ENCODE assay signal across 8 cellular contexts in the genomic region with DNA sequence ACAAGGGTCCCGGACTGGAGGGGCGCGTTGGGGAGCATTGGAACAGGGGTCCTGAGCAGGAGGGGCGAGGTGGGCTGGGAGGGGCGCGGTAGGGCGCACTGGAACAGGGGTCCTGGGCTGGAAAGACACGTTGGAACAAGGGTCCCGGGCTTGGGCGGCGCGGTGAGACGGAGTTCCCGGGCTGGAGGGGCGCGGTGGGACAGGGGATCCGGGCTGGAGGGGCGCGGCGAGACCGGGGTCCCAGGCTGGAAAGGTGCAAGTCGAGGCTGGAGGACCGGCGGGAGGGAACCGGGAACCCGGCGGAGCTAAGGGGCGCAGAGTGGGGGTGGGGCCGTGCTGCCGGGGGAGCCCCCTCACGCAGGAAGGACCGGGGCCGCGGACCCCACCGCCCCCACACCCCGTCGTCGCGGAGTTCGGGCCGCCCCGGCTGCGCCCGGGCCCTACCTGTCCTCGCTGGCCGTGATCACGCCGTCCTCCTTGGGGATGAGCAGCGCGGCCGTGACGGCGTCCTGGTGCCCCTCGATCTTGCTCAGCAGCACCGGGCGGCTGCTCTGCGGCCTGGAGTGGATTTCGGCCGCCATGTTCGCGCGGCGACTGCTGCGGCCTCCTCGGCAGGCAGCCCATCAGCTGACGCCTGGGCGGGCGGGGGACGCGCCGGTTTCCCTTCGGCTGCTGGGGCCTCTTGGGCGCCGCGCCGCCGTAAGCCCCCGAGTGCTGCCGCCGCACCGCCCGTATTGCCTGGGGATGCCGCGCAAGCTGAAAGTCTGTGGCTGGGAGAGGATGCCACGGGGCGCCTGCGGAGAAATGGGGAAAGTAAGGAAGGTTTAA. TPM values are rescaled to one million over a fixed set of nuclear protein-coding genes. Genes with fewer than 3 reads are reported as not detected.
DNase-seq lines count a peak whose midpoint lies in the region; ATAC-seq, FAIRE-seq and TF ChIP-seq lines count a peak whose summit lies in the region.

A gene with protein sequence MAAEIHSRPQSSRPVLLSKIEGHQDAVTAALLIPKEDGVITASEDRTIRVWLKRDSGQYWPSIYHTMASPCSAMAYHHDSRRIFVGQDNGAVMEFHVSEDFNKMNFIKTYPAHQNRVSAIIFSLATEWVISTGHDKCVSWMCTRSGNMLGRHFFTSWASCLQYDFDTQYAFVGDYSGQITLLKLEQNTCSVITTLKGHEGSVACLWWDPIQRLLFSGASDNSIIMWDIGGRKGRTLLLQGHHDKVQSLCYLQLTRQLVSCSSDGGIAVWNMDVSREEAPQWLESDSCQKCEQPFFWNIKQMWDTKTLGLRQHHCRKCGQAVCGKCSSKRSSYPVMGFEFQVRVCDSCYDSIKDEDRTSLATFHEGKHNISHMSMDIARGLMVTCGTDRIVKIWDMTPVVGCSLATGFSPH (minus strand): TSS at position 632 of the 828 bp plus-strand sequence. CDS start 51 bp downstream, at position 581.

- H3K9me3 ChIP-seq in WERI-Rb-1 (ENCODE audit: severe bottlenecking) (no peaks in the 10 kb centered on the region), mammary epithelial cell (replicated peaks; ENCODE audit: insufficient read depth, low read length) (no peaks in the 10 kb centered on the region), small intestine (ENCODE audit: control insufficient read depth, low read depth) (no peaks in the 10 kb centered on the region)

- H3K27ac ChIP-seq in ACC112 (ENCODE audit: low read depth, low read length) (peak within 1 kb of the TSS; percentile 81), WERI-Rb-1 (peak within 1 kb of the TSS; percentile 84), mammary epithelial cell (ENCODE audit: insufficient read depth, low read depth, low read length) (peak within 1 kb of the TSS; percentile 74), small intestine (ENCODE audit: low read depth in 1 of 2, low read length in 1 of 2) (peak within 1 kb of the TSS; percentile 91 to 97)

- no TSS peak for BruUV-seq in mammary epithelial cell (replicated peaks; lab: Mats Ljungman, UMichigan)

- CTCF ChIA-PET in mammary epithelial cell (lab: Charles Lee; ENCODE audit: low non-redundant PET) = no interaction called here

- peak within 1 kb of the TSS; percentile 80 for H3K9ac ChIP-seq in mammary epithelial cell (ENCODE audit: insufficient read depth, low read length)

- H3K4me2 ChIP-seq in mammary epithelial cell (ENCODE audit: insufficient read depth, low read depth, low read length) = peak within 1 kb of the TSS; percentile 95

- WGBS in mammary epithelial cell (ENCODE audit: low coverage, missing lambda C conversion rate) = 2% methylated on average over 18 of the region's 87 CpGs
- WGBS in small intestine, 3 donors = 0 to 1% (median 0%) methylated on average over 46 to 87 of the region's 87 CpGs

- no peak for TF ChIP-seq CTCF in WERI-Rb-1 (IDR thresholded peaks at IDR 0.05; ENCODE audit: low read depth, low read length)
- no peak for TF ChIP-seq CTCF in mammary epithelial cell (conservative IDR thresholded peaks at IDR 0.05 in 1 of 2, IDR thresholded peaks at IDR 0.05 in 1 of 2; ENCODE audit: extremely low read depth in 1 of 2, insufficient read depth in 1 of 2, low read depth in 1 of 2, low read length in 2 of 2)

- FAIRE-seq in small intestine (lab: Jason Lieb, UNC) = no peak

- H3K79me2 ChIP-seq in ACC112 (ENCODE audit: control insufficient read depth, insufficient read depth, low read length, unreplicated experiment) (peaks cover 42% of the 10 kb centered on the region), mammary epithelial cell (ENCODE audit: insufficient read depth, low read length) (peaks cover 50% of the 10 kb centered on the region)

- H3K27me3 ChIP-seq in ACC112 (ENCODE audit: insufficient read depth, low read length) = no peaks in the 10 kb centered on the region
- H3K27me3 ChIP-seq in WERI-Rb-1 (ENCODE audit: insufficient read depth, low read depth, severe bottlenecking) = no peaks in the 10 kb centered on the region
- H3K27me3 ChIP-seq in mammary epithelial cell (ENCODE audit: insufficient read depth, low read length) = no peaks in the 10 kb centered on the region
- no peaks in the 10 kb centered on the region for H3K27me3 ChIP-seq in small intestine (ENCODE audit: control insufficient read depth in 2 of 2, insufficient read depth in 2 of 2, low read length in 2 of 2)

- H3K4me1 ChIP-seq in ACC112 (ENCODE audit: control insufficient read depth, insufficient read depth, low read length, unreplicated experiment) (peaks cover 13% of the 10 kb centered on the region), mammary epithelial cell (ENCODE audit: insufficient read depth, low read length) (peaks cover 21% of the 10 kb centered on the region), small intestine (ENCODE audit: control insufficient read depth in 2 of 2, insufficient read depth in 1 of 2, low read depth in 1 of 2, low read length in 1 of 2) (peaks cover 5 to 13% of the 10 kb centered on the region in 2 donors)

- peak; percentile 88 for DNase-seq in NCI-H2196 (lab: John Stamatoyannopoulos, UW; ENCODE audit: unreplicated experiment)
- peak; percentile 88 for DNase-seq in WERI-Rb-1
- DNase-seq in mammary epithelial cell = peak; percentile 84
- DNase-seq in iPS-NIHi11 (ENCODE audit: low spot score) = peak; percentile 98
- peak; percentile 81 for DNase-seq in small intestine

- peak; percentile 78 for ATAC-seq in GM18867 (IDR thresholded peaks at IDR 0.05; ENCODE audit: unreplicated experiment)
- ATAC-seq in HG03095 (IDR thresholded peaks at IDR 0.05; ENCODE audit: unreplicated experiment) = peak; percentile 78

- H3K36me3 ChIP-seq in ACC112 (ENCODE audit: insufficient read depth, low read length) = peaks cover 3% of the 10 kb centered on the region; the same call in 1 of the 2 replicates
- no peaks in the 10 kb centered on the region; the same call in none of the 2 replicates for H3K36me3 ChIP-seq in WERI-Rb-1
- H3K36me3 ChIP-seq in mammary epithelial cell (ENCODE audit: insufficient read depth, low read length) = no peaks in the 10 kb centered on the region
- H3K36me3 ChIP-seq in small intestine (ENCODE audit: control insufficient read depth in 2 of 2, insufficient read depth in 2 of 2, low read length in 2 of 2) = no peaks in the 10 kb centered on the region

- H2AFZ ChIP-seq in ACC112 (ENCODE audit: low read length, unreplicated experiment) (peak within 1 kb of the TSS; percentile 87), mammary epithelial cell (ENCODE audit: low read depth, low read length) (peak within 1 kb of the TSS; percentile 92)

- in situ Hi-C loops in mammary epithelial cell (cut with MboI; ENCODE audit: low sequenced_read_pairs in 2 of 2) = no loop called here

- intact Hi-C loops in mammary epithelial cell (cut with micrococcal nuclease) = loop anchor here (1.0 to 5.0 kb wide), 2 partner anchors 12 to 48 kb away; a partner anchor contains a TSS

- no peaks in the 10 kb centered on the region for H4K20me1 ChIP-seq in mammary epithelial cell (ENCODE audit: insufficient read depth, low read length)

- dilution Hi-C loops in mammary epithelial cell (cut with HindIII; ENCODE audit: low sequenced_read_pairs) = loop anchor here (5.0 kb wide), 1 partner anchor 248 kb away; no protein-coding TSS in a partner anchor

- H3K4me3 ChIP-seq in ACC112 (ENCODE audit: low read depth, low read length) (peak within 1 kb of the TSS; percentile 87), WERI-Rb-1 (ENCODE audit: low read depth, low read length) (peak within 1 kb of the TSS; percentile 94), mammary epithelial cell (replicated peaks in 1 of 3; ENCODE audit: insufficient read depth in 1 of 3, low read depth in 2 of 3, low read length in 3 of 3) (peak within 1 kb of the TSS; percentile 71 to 99 (median 93)), small intestine (ENCODE audit: low read depth in 1 of 2, low read length in 2 of 2) (peak within 1 kb of the TSS; percentile 75 to 98)

RNA-seq across cellular contexts. Expression of the gene that starts here (rescaled TPM):
- total RNA-seq in mammary epithelial cell = 10 to 100 TPM; 55.6 to 96.0 TPM
- polyA plus RNA-seq in mammary epithelial cell (42.8 TPM), small intestine (10 to 100 TPM in 2 of 3 donors, 1 to 10 TPM in 1; 9.5 to 18.3 (median 13.2) TPM)
- 69.1 TPM for polyA minus RNA-seq in mammary epithelial cell

Comparison
In these comparisons a context has a peak if more than half of its experiments do, and no peak if none do; other contexts are left out.
1. Peak in every context shown above with its lines: DNase-seq, ATAC-seq, H3K4me3 ChIP-seq and H3K27ac ChIP-seq.